8 cellular contexts compared by ENCODE assay signal in the genomic region with DNA sequence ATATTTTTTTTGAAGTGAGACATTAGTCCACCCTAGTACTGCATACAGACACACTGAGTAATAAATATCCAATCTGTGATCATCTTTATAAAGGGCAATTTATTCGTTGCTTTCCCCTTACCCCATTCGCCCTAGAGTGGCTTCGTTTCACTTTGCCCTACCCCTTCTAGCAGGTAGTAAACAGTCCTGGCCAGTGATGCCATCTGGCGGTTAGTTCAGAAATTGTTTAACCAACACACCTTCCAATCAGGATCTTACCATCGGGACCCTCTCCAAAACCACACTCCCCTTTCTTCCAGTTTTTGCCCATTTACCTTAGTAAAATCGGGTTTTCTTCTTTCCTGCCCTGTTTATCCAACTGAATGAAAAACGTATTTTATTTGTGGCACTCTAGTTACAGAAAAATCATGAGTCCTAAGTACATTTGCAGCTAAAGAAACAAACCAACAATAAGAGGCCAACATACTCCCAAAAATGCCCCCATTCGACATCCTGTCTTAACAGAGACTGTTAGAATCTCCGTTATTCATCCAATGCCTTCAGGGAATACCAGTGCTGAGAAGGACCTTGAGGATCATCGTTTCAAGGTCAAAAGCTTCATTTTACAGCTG. TPM values are rescaled to one million over a fixed set of nuclear protein-coding genes. Genes with fewer than 3 reads are reported as not detected.
DNase-seq lines count a peak whose midpoint lies in the region; ATAC-seq lines count a peak whose summit lies in the region.

No MANE protein-coding gene starts in this region.

- H3K4me3 Mint-ChIP-seq in activated CD4-positive, alpha-beta memory T cell treated with anti-CD3 and anti-CD28 coated beads for 36 hours = peak overlapping the region; percentile 99

- H3K4me1 Mint-ChIP-seq in activated CD4-positive, alpha-beta memory T cell treated with anti-CD3 and anti-CD28 coated beads for 36 hours (ENCODE audit: low read depth) = peaks cover 51% of the 10 kb centered on the region

- CTCF ChIA-PET in activated CD4-positive, alpha-beta memory T cell treated with anti-CD3 and anti-CD28 coated beads for 36 hours (lab: Charles Lee) = interaction anchor here (0.6 to 3.0 kb wide), 18 partner anchors 12 to 624 kb away, joined by 3 to 14 read pairs (median 4); a partner anchor contains a TSS

- H3K9me3 Mint-ChIP-seq in activated CD4-positive, alpha-beta memory T cell treated with anti-CD3 and anti-CD28 coated beads for 36 hours = no peaks in the 10 kb centered on the region

- intact Hi-C loops in activated CD4-positive, alpha-beta memory T cell treated with anti-CD3 and anti-CD28 coated beads for 36 hours (cut with micrococcal nuclease) = loop anchor here (1.0 to 5.0 kb wide), 5 partner anchors 281 to 979 kb away; a partner anchor contains a TSS

- H3K27me3 Mint-ChIP-seq in activated CD4-positive, alpha-beta memory T cell treated with anti-CD3 and anti-CD28 coated beads for 36 hours = no peaks in the 10 kb centered on the region

- H3K36me3 Mint-ChIP-seq in activated CD4-positive, alpha-beta memory T cell treated with anti-CD3 and anti-CD28 coated beads for 36 hours = peaks cover 21% of the 10 kb centered on the region

- POLR2A ChIA-PET in activated CD4-positive, alpha-beta memory T cell treated with anti-CD3 and anti-CD28 coated beads for 36 hours (lab: Charles Lee) = interaction anchor here (1.2 to 1.6 kb wide), 2 partner anchors 18 to 167 kb away, joined by 3 to 4 read pairs; no protein-coding TSS in a partner anchor

- peak; percentile 68 to 74 for DNase-seq in AML-193 (lab: John Stamatoyannopoulos, UW)
- peak; percentile 70 for DNase-seq in NCI-H460 (ENCODE audit: extremely low read depth, low read depth)
- DNase-seq in activated CD4-positive, alpha-beta memory T cell treated with anti-CD3 and anti-CD28 coated beads for 36 hours = peak; percentile 78
- peak; percentile 69 for DNase-seq in effector CD4-positive, alpha-beta T cell
- DNase-seq in medulla oblongata (ENCODE audit: extremely low spot score) = peak; percentile 93
- DNase-seq in stimulated activated CD8-positive, alpha-beta memory T cell treated with anti-CD3 and anti-CD28 coated beads, Interleukin-15, amount 100 ng/mL, for 1 hour (ENCODE audit: low read depth) = peak; percentile 46

- H3K27ac Mint-ChIP-seq in activated CD4-positive, alpha-beta memory T cell treated with anti-CD3 and anti-CD28 coated beads for 36 hours = peak overlapping the region; percentile 99

- ATAC-seq in GM18907 (IDR thresholded peaks at IDR 0.05; ENCODE audit: unreplicated experiment) = peak; percentile 49
- ATAC-seq in HG03432 (IDR thresholded peaks at IDR 0.05; ENCODE audit: unreplicated experiment) = peak; percentile 28

RNA-seq across cellular contexts. Expression of a gene that starts 2.2 kb away (rescaled TPM):
- 143 and 180 TPM in 2 replicates for total RNA-seq in NCI-H460 (2014; rRNA removed; shearing (Covaris generic))
- 411 and 502 TPM in 2 replicates for polyA plus RNA-seq in NCI-H460 (2014; cell fraction: nucleus; rRNA removed)
- total RNA-seq in activated CD4-positive, alpha-beta memory T cell treated with anti-CD3 and anti-CD28 coated beads for 36 hours = 100 to 1,000 TPM; 113 to 123 TPM

Comparison
In these comparisons a context has a peak if more than half of its experiments do, and no peak if none do; other contexts are left out.
1. Peak in every context shown above with its lines: DNase-seq and ATAC-seq.